ENCODE assay signal across 11 cellular contexts in genomic region chr14:99751539-99752485, GRCh38. TPM values are rescaled to one million over a fixed set of nuclear protein-coding genes. Genes with fewer than 3 reads are reported as not detected.
DNase-seq lines count a peak whose midpoint lies in the region; ATAC-seq and TF ChIP-seq lines count a peak whose summit lies in the region.
"Had no signal": no experiment of that assay in that cellular context is flagged by ENCODE, and none has a peak within 500 bp of the region (broad histone marks: within the 10 kb centered on the region; RNA-seq: fewer than 3 reads in every experiment).

No MANE protein-coding gene starts in this region.

- no peak for TF ChIP-seq CTCF in glutamatergic neuron (IDR thresholded peaks at IDR 0.05; ENCODE audit: partially characterized antibody, unreplicated experiment)

- H3K4me3 Mint-ChIP-seq in glutamatergic neuron (ENCODE audit: unreplicated experiment), result no peak overlapping the region
- H3K4me3 Mint-ChIP-seq: T-helper 2 cell treated with Interferon-gamma antibody and Interleukin-4, amounts not matched to agents 5 μg/mL and 100 μg/mL, for 36 hours had no signal

- H3K9me3 Mint-ChIP-seq in glutamatergic neuron (ENCODE audit: unreplicated experiment), result no peaks in the 10 kb centered on the region
- H3K9me3 Mint-ChIP-seq: T-helper 2 cell treated with Interferon-gamma antibody and Interleukin-4, amounts not matched to agents 5 μg/mL and 100 μg/mL, for 36 hours had no signal

- no peaks in the 10 kb centered on the region for H3K36me3 Mint-ChIP-seq in glutamatergic neuron (ENCODE audit: unreplicated experiment)

- no peaks in the 10 kb centered on the region for H3K36me3 ChIP-seq in SK-N-MC (ENCODE audit: insufficient read depth, low read length)

- no peak overlapping the region for H3K4me3 ChIP-seq in SK-N-MC

- peak overlapping the region; percentile 57 for H3K27ac ChIP-seq in SK-N-MC

- peaks cover 8% of the 10 kb centered on the region for H3K4me1 Mint-ChIP-seq in glutamatergic neuron (ENCODE audit: low read depth, unreplicated experiment)

- H3K9ac ChIP-seq in SK-N-MC (ENCODE audit: insufficient read length), result no peak overlapping the region

- DNase-seq in ELR (ENCODE audit: low read depth) (peak; percentile 81), SK-N-MC (ENCODE audit: low read depth, low spot score) (no peak), glutamatergic neuron (no peak), renal cortical epithelial cell (ENCODE audit: low read depth) (peak; percentile 60), COLO668 (lab: John Stamatoyannopoulos, UW; ENCODE audit: unreplicated experiment) (no peak), COR-L47 (lab: John Stamatoyannopoulos, UW) (no peak)
- DNase-seq in stimulated activated CD4-positive, alpha-beta T cell treated with anti-CD3 and anti-CD28 coated beads, Interleukin-4, amount 100 ng/mL, for 24 hours, result no peak
- DNase-seq: DMS 273 treated with DMSO at 0.1 percent for 48 hours, NCI-H524 had no signal

- no peaks in the 10 kb centered on the region for H3K9me3 ChIP-seq in SK-N-MC (ENCODE audit: low read depth, low read length)

- peak overlapping the region; percentile 15 for H3K27ac Mint-ChIP-seq in glutamatergic neuron (ENCODE audit: unreplicated experiment)
- H3K27ac Mint-ChIP-seq: T-helper 2 cell treated with Interferon-gamma antibody and Interleukin-4, amounts not matched to agents 5 μg/mL and 100 μg/mL, for 36 hours had no signal

- ATAC-seq in GM19395 (IDR thresholded peaks at IDR 0.05; ENCODE audit: unreplicated experiment), result no peak

- H3K27me3 Mint-ChIP-seq in glutamatergic neuron (ENCODE audit: unreplicated experiment), result peaks cover 9% of the 10 kb centered on the region

RNA-seq across cellular contexts. Expression of gene EML1, which starts 41.4 kb away (rescaled TPM):
- total RNA-seq in glutamatergic neuron (ENCODE audit: unreplicated experiment) (73.6 TPM), renal cortical epithelial cell (69.3 and 130 TPM in 2 replicates)

Comparison
In these comparisons a context has a peak if more than half of its experiments do, and no peak if none do; other contexts are left out.
1. DNase-seq: peak in ELR (single experiment) and renal cortical epithelial cell (single experiment); none in SK-N-MC (single experiment), glutamatergic neuron (single experiment), COLO668 (single experiment), stimulated activated CD4-positive, alpha-beta T cell treated with anti-CD3 and anti-CD28 coated beads, Interleukin-4, amount 100 ng/mL, for 24 hours (single experiment) and COR-L47 (single experiment).